ENCODE assay signal across 18 cellular contexts in the genomic region with DNA sequence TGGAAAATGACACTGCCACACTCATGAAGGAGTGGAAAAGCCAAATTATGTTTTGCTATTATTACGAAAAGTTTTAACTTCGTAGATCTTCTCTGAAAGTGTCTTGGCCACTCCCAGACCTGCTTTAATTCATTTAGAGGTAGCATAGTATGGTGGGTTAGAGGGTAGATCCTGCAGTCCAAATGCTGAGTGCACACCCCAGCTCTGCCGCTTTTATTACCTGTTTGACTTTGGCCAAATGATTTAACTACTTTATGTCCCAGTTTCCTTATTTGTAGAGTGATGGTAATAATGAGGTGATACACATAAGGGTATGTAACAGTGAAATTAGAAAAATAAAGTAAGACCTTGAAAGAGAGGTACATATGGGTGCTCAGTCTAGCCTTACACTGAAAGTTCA.
"Had no signal": no experiment of that assay in that cellular context is flagged by ENCODE, and none has a peak within 500 bp of the region (broad histone marks: within the 10 kb centered on the region; RNA-seq: fewer than 3 reads in every experiment).

No MANE protein-coding gene starts in this region.

- H3K36me3 ChIP-seq: colonic mucosa, esophagus muscularis mucosa, gastroesophageal sphincter, heart left ventricle, left lung, lower lobe of right lung had no signal

- H3K4me1 ChIP-seq: colonic mucosa, esophagus muscularis mucosa, foreskin keratinocyte, gastroesophageal sphincter, lower lobe of right lung had no signal

- DNase-seq: colonic mucosa; cortex of kidney; effector memory CD4-positive, alpha-beta T cell; foreskin keratinocyte; heart left ventricle; hypothalamus; immature natural killer cell; islet precursor cell; kidney; kidney glomerular epithelial cell; left lung; left ventricle myocardium superior; lower lobe of right lung; mesenchymal stem cell had no signal

- H3K27me3 ChIP-seq: colonic mucosa, esophagus muscularis mucosa, heart left ventricle, hepatocyte, left lung had no signal

- FAIRE-seq: endothelial cell of umbilical vein had no signal

- H3K4me3 ChIP-seq: colonic mucosa, esophagus muscularis mucosa, gastroesophageal sphincter, heart left ventricle, hepatocyte, left lung, lower lobe of right lung had no signal

- H3K27ac ChIP-seq: colonic mucosa, esophagus muscularis mucosa, foreskin keratinocyte, gastroesophageal sphincter, heart left ventricle, hepatocyte, left lung, lower lobe of right lung had no signal

- H2AFZ ChIP-seq: hepatocyte had no signal

- H3K79me2 ChIP-seq: hepatocyte had no signal

- H3K4me2 ChIP-seq: hepatocyte had no signal

- H3K9me3 ChIP-seq: colonic mucosa, esophagus muscularis mucosa, gastroesophageal sphincter, heart left ventricle, left lung, lower lobe of right lung had no signal

- ATAC-seq: foreskin keratinocyte, gastroesophageal sphincter, heart left ventricle, left lung, left ventricle myocardium superior, lower lobe of right lung had no signal
